ENCODE assay signal across 8 cellular contexts in the genomic region with DNA sequence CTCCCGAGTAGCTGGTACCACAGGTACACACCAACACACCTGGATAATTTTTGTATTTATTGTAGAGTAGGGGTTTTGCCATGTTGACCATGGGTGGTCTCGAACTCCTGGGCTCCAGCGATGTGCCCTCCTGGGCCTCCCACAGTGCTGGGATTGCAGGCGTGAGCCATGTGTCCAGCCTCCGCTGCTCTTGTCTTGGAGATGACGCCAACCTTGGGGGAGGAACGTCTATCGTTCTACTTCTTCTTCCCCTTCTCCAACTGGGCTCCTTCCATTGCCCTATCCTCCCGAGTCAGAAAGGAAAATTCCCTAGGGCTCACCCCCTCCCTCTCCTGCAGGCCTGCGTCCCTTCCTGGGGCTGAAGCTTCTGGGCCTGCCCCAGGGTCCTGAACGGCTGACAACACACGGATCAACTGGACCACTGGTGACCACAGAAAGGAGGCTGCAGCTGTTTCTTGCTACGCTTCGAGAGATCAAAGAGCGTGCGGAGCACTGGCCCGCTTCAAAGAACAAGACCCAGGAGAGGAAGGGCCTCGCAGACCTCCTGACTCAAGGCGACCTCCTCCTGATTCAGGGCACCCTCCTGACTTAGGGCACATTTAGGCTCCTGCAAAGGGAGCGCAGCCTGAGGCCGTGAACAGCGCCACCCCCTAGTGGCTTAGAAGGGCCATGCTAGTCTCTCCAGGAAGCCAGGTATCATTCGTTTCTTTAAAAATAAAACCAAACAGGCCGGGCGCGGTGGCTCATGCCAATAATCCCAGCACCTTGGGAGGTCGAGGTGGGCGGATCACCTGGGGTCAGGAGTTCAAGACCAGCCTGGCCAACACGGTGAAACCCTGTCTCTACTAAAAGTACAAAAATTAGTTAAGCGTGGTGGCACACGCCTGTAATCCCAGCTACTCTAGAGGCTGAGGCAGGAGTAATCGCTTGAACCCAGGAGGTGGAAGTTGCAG. TPM values are rescaled to one million over a fixed set of nuclear protein-coding genes. Genes with fewer than 3 reads are reported as not detected.
DNase-seq lines count a peak whose midpoint lies in the region; ATAC-seq, FAIRE-seq and TF ChIP-seq lines count a peak whose summit lies in the region.

No MANE protein-coding gene starts in this region.

- no peaks in the 10 kb centered on the region for H3K9me2 ChIP-seq in PC-3 (replicated peaks; ENCODE audit: low read length)

- peak; percentile 83 for ATAC-seq in HG02870 (IDR thresholded peaks at IDR 0.05; ENCODE audit: unreplicated experiment)
- ATAC-seq in PC-3, result peak; percentile 88
- ATAC-seq in pancreas, result peak; percentile 90 to 95 (median 93)

- no peak overlapping the region for H3K9ac ChIP-seq in PC-3 (ENCODE audit: low read length)

- 44 to 54% methylated on average over 32 of the region's 32 CpGs for WGBS in pancreas, 2 donors
- 50 to 54% methylated on average over 32 of the region's 32 CpGs for WGBS in thyroid gland, 2 donors

- FAIRE-seq in pancreas (lab: Jason Lieb, UNC), result no peak

- DNase-seq in NCI-H82 (lab: John Stamatoyannopoulos, UW) (peak; percentile 57), NCI-H82 treated with DMSO at 0.1 percent for 48 hours (lab: John Stamatoyannopoulos, UW; ENCODE audit: unreplicated experiment) (no peak), PC-3 (peak; percentile 54), fibroblast of the conjunctiva (ENCODE audit: low read depth) (peak; percentile 24), pancreas (peak; percentile 49 to 83 (median 62)), thyroid gland (peak; percentile 58 to 68)
- peak; percentile 64 for DNase-seq in activated T-cell treated with anti-CD3 and anti-CD28 coated beads, Interleukin-2, amount 50 U/mL, for 1 hour

- no peak overlapping the region for H3K4me2 ChIP-seq in PC-3 (ENCODE audit: low read length)

- H2AFZ ChIP-seq in PC-3 (ENCODE audit: low read length), result peak overlapping the region; percentile 33; the same call in 1 of the 2 replicates

- H3K9me3 ChIP-seq in PC-3 (ENCODE audit: low read length) (no peaks in the 10 kb centered on the region), pancreas (no peaks in the 10 kb centered on the region), thyroid gland (no peaks in the 10 kb centered on the region)

- TF ChIP-seq CTCF in PC-3 (conservative IDR thresholded peaks at IDR 0.05; ENCODE audit: low read depth, low read length) (peak; percentile 83), pancreas (IDR thresholded peaks at IDR 0.05) (peak; percentile 53 to 75 (median 61)), thyroid gland (IDR thresholded peaks at IDR 0.05) (peak; percentile 54 to 91 (median 66))

- no peak for TF ChIP-seq POLR2A in thyroid gland (IDR thresholded peaks at IDR 0.05)

- H3K4me1 ChIP-seq in PC-3 (ENCODE audit: insufficient read depth, low read length), result no peaks in the 10 kb centered on the region
- H3K4me1 ChIP-seq in pancreas, result peaks cover 0 to 3% (median 0%) of the 10 kb centered on the region in 3 donors
- H3K4me1 ChIP-seq in thyroid gland, result peaks cover 0 to 22% of the 10 kb centered on the region in 2 donors

- H3K27ac ChIP-seq in PC-3 (ENCODE audit: low read length), result no peak overlapping the region
- no peak overlapping the region for H3K27ac ChIP-seq in pancreas
- no peak overlapping the region for H3K27ac ChIP-seq in thyroid gland

- H3K4me3 ChIP-seq in PC-3 (ENCODE audit: low read length), result no peak overlapping the region
- no peak overlapping the region for H3K4me3 ChIP-seq in pancreas
- H3K4me3 ChIP-seq in thyroid gland (replicated peaks in 1 of 3), result no peak overlapping the region

- CTCF ChIA-PET in PC-3 (lab: Charles Lee), result interaction anchor here (0.7 to 0.9 kb wide), 2 partner anchors 72 to 138 kb away, joined by 3 to 5 read pairs; no protein-coding TSS in a partner anchor

- H4K20me1 ChIP-seq in PC-3 (ENCODE audit: low read length), result no peaks in the 10 kb centered on the region

- POLR2A ChIA-PET in PC-3 (lab: Charles Lee; ENCODE audit: unreplicated experiment), result no interaction called here

- intact Hi-C loops in PC-3 (cut with micrococcal nuclease), result loop anchor here (1.0 kb wide), 1 partner anchor 72 kb away; no protein-coding TSS in a partner anchor
- intact Hi-C loops in pancreas (cut with DNase I), result no loop called here
- intact Hi-C loops in thyroid gland (cut with DNase I), result no loop called here

- no peaks in the 10 kb centered on the region for H3F3A ChIP-seq in PC-3 (ENCODE audit: low read length, unreplicated experiment)

- H3K27me3 ChIP-seq in PC-3 (ENCODE audit: low read length) (no peaks in the 10 kb centered on the region), pancreas (no peaks in the 10 kb centered on the region), thyroid gland (no peaks in the 10 kb centered on the region)

- H3K79me2 ChIP-seq in PC-3 (ENCODE audit: low read length), result no peaks in the 10 kb centered on the region

- no peaks in the 10 kb centered on the region for H3K36me3 ChIP-seq in PC-3 (ENCODE audit: low read depth, low read length)
- H3K36me3 ChIP-seq in pancreas, result no peaks in the 10 kb centered on the region
- no peaks in the 10 kb centered on the region for H3K36me3 ChIP-seq in thyroid gland

- BruUV-seq in PC-3 (replicated peaks; lab: Mats Ljungman, UMichigan), result no TSS peak

RNA-seq across cellular contexts. Expression of gene HELZ, which starts 48.5 kb away (rescaled TPM):
- total RNA-seq in PC-3 (2014; rRNA removed), result 22.6 and 31.3 TPM in 2 replicates
- total RNA-seq in pancreas, result 10 to 100 TPM; 17.4 to 36.6 (median 26.2) TPM
- polyA plus RNA-seq in pancreas, result 1 to 10 TPM; 4.1 to 4.6 TPM
- total RNA-seq in thyroid gland, result 100 to 1,000 TPM in 1 of 4 donors, 10 to 100 TPM in 3; 63.4 to 134 (median 88.2) TPM
